3 cellular contexts compared by ENCODE assay signal in the genomic region with DNA sequence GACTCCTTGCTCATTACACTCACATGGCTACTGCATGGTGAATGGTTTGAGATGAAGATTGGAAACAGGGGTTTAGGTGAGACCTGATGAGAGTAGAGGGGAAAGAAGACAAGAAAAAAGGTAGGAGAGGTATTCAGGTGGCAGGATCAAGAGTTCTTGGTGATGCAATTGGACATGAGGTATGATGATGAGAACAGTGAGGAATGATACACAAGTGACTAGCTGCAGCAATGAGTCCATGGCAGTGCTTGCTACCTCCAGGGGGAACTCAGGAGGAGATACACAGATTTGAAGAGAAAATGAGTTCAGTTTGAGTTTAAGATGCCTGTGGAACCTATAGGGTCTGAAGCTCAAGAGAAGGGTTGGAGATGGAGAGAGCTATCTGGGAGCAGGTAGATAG.
TF ChIP-seq lines count a peak whose summit lies in the region.

No MANE protein-coding gene starts in this region.

TF ChIP-seq in IMR-90, 13 proteins besides CTCF, POLR2A, EP300 and RAD21:
- TF ChIP-seq CEBPB (IDR thresholded peaks at IDR 0.05; ENCODE audit: low read depth, low read length) = peak; percentile 27; the same call in 1 of the 2 replicates
- no peak for TF ChIP-seq BHLHE40 (IDR thresholded peaks at IDR 0.05; ENCODE audit: low read depth, low read length)

TF ChIP-seq in K562, 482 proteins besides CTCF, POLR2A, EP300 and RAD21:
- TF ChIP-seq CBX5 (IDR thresholded peaks at IDR 0.05; ENCODE audit: borderline replicate concordance, low read depth) = no peak
- TF ChIP-seq, protein P1, sequence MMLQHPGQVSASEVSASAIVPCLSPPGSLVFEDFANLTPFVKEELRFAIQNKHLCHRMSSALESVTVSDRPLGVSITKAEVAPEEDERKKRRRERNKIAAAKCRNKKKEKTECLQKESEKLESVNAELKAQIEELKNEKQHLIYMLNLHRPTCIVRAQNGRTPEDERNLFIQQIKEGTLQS (IDR thresholded peaks at IDR 0.05) = peak; percentile 28; the same call in 1 of the 2 replicates
- TF ChIP-seq, protein P1 (CRISPR knock-in tag; conservative IDR thresholded peaks at IDR 0.05) = no peak

TF ChIP-seq in HepG2, 621 proteins besides CTCF, POLR2A, EP300 and RAD21:
- TF ChIP-seq SMARCC2 (IDR thresholded peaks at IDR 0.05) (no peak), CREB1 (IDR thresholded peaks at IDR 0.05) (peak; percentile 13; the same call in 1 of the 2 replicates), CREB1 (CRISPR knock-in tag; IDR thresholded peaks at IDR 0.05) (no peak), ZNF83 (CRISPR knock-in tag; IDR thresholded peaks at IDR 0.05; ENCODE audit: borderline replicate concordance) (no peak), ATF7 (IDR thresholded peaks at IDR 0.05) (peak; percentile 38; the same call in 1 of the 2 replicates), ATF7 (CRISPR knock-in tag; IDR thresholded peaks at IDR 0.05) (no peak), CCAR2 (optimal IDR thresholded peaks at IDR 0.05; ENCODE audit: low read depth, low read length) (no peak)
